ENCODE assay signal across 11 cellular contexts in genomic region chr4:150562751-150563150, GRCh38. TPM values are rescaled to one million over a fixed set of nuclear protein-coding genes. Genes with fewer than 3 reads are reported as not detected.
"Had no signal": no experiment of that assay in that cellular context is flagged by ENCODE, and none has a peak within 500 bp of the region (broad histone marks: within the 10 kb centered on the region; RNA-seq: fewer than 3 reads in every experiment).

No MANE protein-coding gene starts in this region.

- FAIRE-seq: H1, H54 had no signal

- H3K27ac ChIP-seq: GM23248 had no signal

- H3K4me3 ChIP-seq: GM23248, GM23338, HAP-1 had no signal

- H3K9ac ChIP-seq: GM23248 had no signal

- H2AFZ ChIP-seq: GM23248, GM23338 had no signal

- H3K9me3 ChIP-seq: HAP-1 had no signal

- ATAC-seq: GM23338, HCT116 had no signal

- DNase-seq: GM23248, GOT3, H7, H9, HCEC 1CT, HFFc6 had no signal

- H3K36me3 ChIP-seq: HAP-1 had no signal

- H3K4me2 ChIP-seq: GM23338 had no signal

RNA-seq across cellular contexts. Expression of gene MAB21L2, which starts 19.2 kb away (rescaled TPM):
- total RNA-seq: GM23248, GM23338, H1, H7, H9, HFFc6 had no signal
- polyA plus RNA-seq: GM23248 had no signal
